9 cellular contexts compared by ENCODE assay signal in the genomic region with DNA sequence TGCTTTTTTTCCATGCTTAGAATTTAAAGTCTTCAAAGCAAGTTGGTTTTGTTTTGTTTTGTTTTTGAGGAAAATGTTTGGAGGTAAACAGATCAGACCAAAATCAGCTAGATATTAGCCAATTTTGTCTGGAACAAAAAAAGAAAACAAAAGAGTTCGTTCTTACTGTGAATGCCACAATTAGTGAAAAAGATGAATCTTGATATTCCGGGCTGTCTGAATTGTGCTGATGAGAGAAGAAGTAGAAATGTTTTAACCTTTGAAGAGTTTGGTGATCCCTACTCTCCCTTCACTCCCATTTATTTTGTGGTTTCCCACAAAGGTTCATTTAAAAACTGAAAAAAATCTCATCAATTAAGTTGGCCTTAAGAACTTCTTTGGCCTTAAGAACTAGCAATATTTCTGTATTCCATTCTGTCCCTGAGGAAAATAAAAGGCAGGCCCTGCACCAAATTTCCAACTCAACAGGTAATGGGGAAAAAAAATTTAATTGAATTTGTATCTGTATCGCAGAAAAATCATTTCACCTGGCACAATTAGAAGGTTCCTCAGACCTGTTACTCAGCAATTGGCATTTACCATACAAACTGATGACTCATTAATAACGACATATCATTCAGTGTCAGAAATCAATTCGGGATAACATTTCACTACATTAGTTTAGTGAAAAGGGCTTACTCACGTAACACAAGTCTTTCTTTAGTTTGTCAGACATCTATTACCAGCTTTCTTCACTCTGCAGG. TPM values are rescaled to one million over a fixed set of nuclear protein-coding genes. Genes with fewer than 3 reads are reported as not detected.
DNase-seq lines count a peak whose midpoint lies in the region; ATAC-seq, FAIRE-seq and TF ChIP-seq lines count a peak whose summit lies in the region.
"Had no signal": no experiment of that assay in that cellular context is flagged by ENCODE, and none has a peak within 500 bp of the region (broad histone marks: within the 10 kb centered on the region; RNA-seq: fewer than 3 reads in every experiment).

No MANE protein-coding gene starts in this region.

- peak; percentile 23 for ATAC-seq in GM18511 (IDR thresholded peaks at IDR 0.05; ENCODE audit: unreplicated experiment)
- peak; percentile 2 for ATAC-seq in HG03575 (IDR thresholded peaks at IDR 0.05; ENCODE audit: extremely low read depth, insufficient number of reproducible peaks, low FRiP score, unreplicated experiment)

- DNase-seq in coronary artery (ENCODE audit: low spot score), result no peak
- no peak for DNase-seq in D721Med (ENCODE audit: insufficient read length, low spot score)
- DNase-seq in AG08396 (ENCODE audit: low spot score), result no peak
- DNase-seq in ACHN, result no peak
- no peak for DNase-seq in NCI-H524 treated with DMSO at 0.1 percent for 48 hours (lab: John Stamatoyannopoulos, UW)

- no peaks in the 10 kb centered on the region for H3K79me2 ChIP-seq in neural cell (replicated peaks; ENCODE audit: insufficient read depth, low read length)

- H3K4me3 ChIP-seq in coronary artery (peak overlapping the region; percentile 79), neural cell (ENCODE audit: low read length) (peak overlapping the region; percentile 62)
- H3K4me3 ChIP-seq: SK-N-MC had no signal

- H2AFZ ChIP-seq in neural cell (ENCODE audit: low read depth, low read length), result no peak overlapping the region

- no peak for TF ChIP-seq RAD21 in neural cell (conservative IDR thresholded peaks at IDR 0.05)

- no peaks in the 10 kb centered on the region for H3K27me3 ChIP-seq in neural cell (ENCODE audit: insufficient read depth, low read depth, low read length)

- no peaks in the 10 kb centered on the region for H3K9me3 ChIP-seq in neural cell (ENCODE audit: low read length)

- no peak for FAIRE-seq in D721Med (lab: Jason Lieb, UNC)

- no peaks in the 10 kb centered on the region for H4K20me1 ChIP-seq in neural cell (ENCODE audit: insufficient read depth)

- no peaks in the 10 kb centered on the region for H3K36me3 ChIP-seq in neural cell (ENCODE audit: insufficient read depth, low read length)

- no peak for TF ChIP-seq EP300 in neural cell (conservative IDR thresholded peaks at IDR 0.05; ENCODE audit: poor library complexity, severe bottlenecking)

- H3F3A ChIP-seq in neural cell (ENCODE audit: insufficient read depth, low read length, poor library complexity, severe bottlenecking), result no peaks in the 10 kb centered on the region

- peak overlapping the region; percentile 88 to 96 for H3K27ac ChIP-seq in coronary artery
- H3K27ac ChIP-seq in neural cell (ENCODE audit: low read length), result no peak overlapping the region
- H3K27ac ChIP-seq: SK-N-MC had no signal

- H3K9me2 ChIP-seq in neural cell (ENCODE audit: insufficient read depth, low read length), result no peaks in the 10 kb centered on the region

- H3K4me2 ChIP-seq in neural cell (ENCODE audit: low read length), result no peak overlapping the region

- H3K9ac ChIP-seq in neural cell (ENCODE audit: low read length), result no peak overlapping the region

- in situ Hi-C loops in ACHN (cut with HindIII; ENCODE audit: low pct_ligation_motif_present, low pct_unique_long_range_greater_than_20kb, low sequenced_read_pairs), result no loop called here

- no peak for TF ChIP-seq CTCF in coronary artery (IDR thresholded peaks at IDR 0.05)
- no peak for TF ChIP-seq CTCF in neural cell (IDR thresholded peaks at IDR 0.05; ENCODE audit: poor library complexity, severe bottlenecking)
- no peak for TF ChIP-seq CTCF in D721Med (IDR thresholded peaks at IDR 0.05; ENCODE audit: insufficient read depth, missing control alignments)

TF ChIP-seq in neural cell, 6 proteins besides CTCF, POLR2A, EP300 and RAD21:
- TF ChIP-seq, protein P1, sequence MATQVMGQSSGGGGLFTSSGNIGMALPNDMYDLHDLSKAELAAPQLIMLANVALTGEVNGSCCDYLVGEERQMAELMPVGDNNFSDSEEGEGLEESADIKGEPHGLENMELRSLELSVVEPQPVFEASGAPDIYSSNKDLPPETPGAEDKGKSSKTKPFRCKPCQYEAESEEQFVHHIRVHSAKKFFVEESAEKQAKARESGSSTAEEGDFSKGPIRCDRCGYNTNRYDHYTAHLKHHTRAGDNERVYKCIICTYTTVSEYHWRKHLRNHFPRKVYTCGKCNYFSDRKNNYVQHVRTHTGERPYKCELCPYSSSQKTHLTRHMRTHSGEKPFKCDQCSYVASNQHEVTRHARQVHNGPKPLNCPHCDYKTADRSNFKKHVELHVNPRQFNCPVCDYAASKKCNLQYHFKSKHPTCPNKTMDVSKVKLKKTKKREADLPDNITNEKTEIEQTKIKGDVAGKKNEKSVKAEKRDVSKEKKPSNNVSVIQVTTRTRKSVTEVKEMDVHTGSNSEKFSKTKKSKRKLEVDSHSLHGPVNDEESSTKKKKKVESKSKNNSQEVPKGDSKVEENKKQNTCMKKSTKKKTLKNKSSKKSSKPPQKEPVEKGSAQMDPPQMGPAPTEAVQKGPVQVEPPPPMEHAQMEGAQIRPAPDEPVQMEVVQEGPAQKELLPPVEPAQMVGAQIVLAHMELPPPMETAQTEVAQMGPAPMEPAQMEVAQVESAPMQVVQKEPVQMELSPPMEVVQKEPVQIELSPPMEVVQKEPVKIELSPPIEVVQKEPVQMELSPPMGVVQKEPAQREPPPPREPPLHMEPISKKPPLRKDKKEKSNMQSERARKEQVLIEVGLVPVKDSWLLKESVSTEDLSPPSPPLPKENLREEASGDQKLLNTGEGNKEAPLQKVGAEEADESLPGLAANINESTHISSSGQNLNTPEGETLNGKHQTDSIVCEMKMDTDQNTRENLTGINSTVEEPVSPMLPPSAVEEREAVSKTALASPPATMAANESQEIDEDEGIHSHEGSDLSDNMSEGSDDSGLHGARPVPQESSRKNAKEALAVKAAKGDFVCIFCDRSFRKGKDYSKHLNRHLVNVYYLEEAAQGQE (IDR thresholded peaks at IDR 0.05; ENCODE audit: borderline replicate concordance), result no peak
- TF ChIP-seq SMC3 (conservative IDR thresholded peaks at IDR 0.05; ENCODE audit: poor library complexity) (no peak), MXI1 (conservative IDR thresholded peaks at IDR 0.05; ENCODE audit: poor library complexity, severe bottlenecking) (no peak)
TF ChIP-seq in neural cell: peak in this region for 0.

RNA-seq across cellular contexts. Expression of a gene that starts 0.6 kb away (rescaled TPM):
- polyA plus RNA-seq in neural cell, result 0.89 and 1.0 TPM in 2 replicates
- polyA minus RNA-seq in neural cell, result 0.69 TPM in 1 of 2 replicates, not detected in the other

RNA-seq across cellular contexts. Expression of a gene that starts 55.9 kb away (rescaled TPM):
- polyA plus RNA-seq in neural cell, result not detected in 2 replicates
- not detected in 2 replicates for polyA minus RNA-seq in neural cell
